In genomic region chr18:34976534-34976898, GRCh38 we compare ENCODE assay signal across 8 cellular contexts.
DNase-seq lines count a peak whose midpoint lies in the region; TF ChIP-seq lines count a peak whose summit lies in the region.

No MANE protein-coding gene starts in this region.

- peak overlapping the region; percentile 98 for H2AFZ ChIP-seq in neuronal stem cell (ENCODE audit: low read length)

- DNase-seq in CD4-positive, alpha-beta memory T cell: no peak
- DNase-seq in neuronal stem cell (ENCODE audit: low spot score) (no peak), ACHN (no peak), NCI-H510A treated with DMSO at 0.1 percent for 48 hours (lab: John Stamatoyannopoulos, UW) (no peak), erythroblast (lab: John Stamatoyannopoulos, UW) (no peak)
- DNase-seq in stimulated activated CD4-positive, alpha-beta T cell treated with anti-CD3 and anti-CD28 coated beads, Interleukin-4, amount 100 ng/mL, for 4 hours: no peak

- in situ Hi-C loops in ACHN (cut with HindIII; ENCODE audit: low pct_ligation_motif_present, low pct_unique_long_range_greater_than_20kb, low sequenced_read_pairs): no loop called here

- H3K79me1 ChIP-seq in neuronal stem cell (ENCODE audit: low read depth, low read length): no peaks in the 10 kb centered on the region

- no peak overlapping the region for H2BK5ac ChIP-seq in neuronal stem cell (ENCODE audit: low read length)

- H3K36me3 Mint-ChIP-seq in CD4-positive, alpha-beta memory T cell: peaks cover 0 to 5% of the 10 kb centered on the region in 2 donors

- CTCF ChIA-PET in CD4-positive, alpha-beta memory T cell (lab: Charles Lee; ENCODE audit: partially characterized antibody): no interaction called here

- H2BK15ac ChIP-seq in neuronal stem cell (ENCODE audit: low read length): no peak overlapping the region

- H3K4me3 ChIP-seq in CD4-positive, alpha-beta memory T cell (ENCODE audit: low read length in 2 of 2): peak overlapping the region in 1 of 2 donors; percentile 60
- H3K4me3 ChIP-seq in HUES6 (ENCODE audit: low read depth, low read length) (peak overlapping the region; percentile 95), duodenal mucosa (ENCODE audit: low read depth in 1 of 2, low read length in 2 of 2) (peak overlapping the region; percentile 89 to 96), neuronal stem cell (ENCODE audit: low read length in 2 of 2) (peak overlapping the region; percentile 61 to 90)

- no peaks in the 10 kb centered on the region for H3K9me3 Mint-ChIP-seq in CD4-positive, alpha-beta memory T cell

- H3K27ac ChIP-seq in CD4-positive, alpha-beta memory T cell (ENCODE audit: low read depth, low read length): no peak overlapping the region
- H3K27ac ChIP-seq in HUES6 (ENCODE audit: low read depth, low read length) (no peak overlapping the region), duodenal mucosa (ENCODE audit: low read depth, low read length) (no peak overlapping the region), neuronal stem cell (replicated peaks; ENCODE audit: low read length) (no peak overlapping the region)

- peak overlapping the region in 4 of 7 donors; percentile 26 to 55 (median 43) for H3K27ac Mint-ChIP-seq in CD4-positive, alpha-beta memory T cell

- H3K14ac ChIP-seq in neuronal stem cell (ENCODE audit: low read length): no peak overlapping the region

- peak overlapping the region; percentile 76 for H3K18ac ChIP-seq in neuronal stem cell (ENCODE audit: low read length)

- H2BK12ac ChIP-seq in neuronal stem cell (ENCODE audit: low read length): no peak overlapping the region

- POLR2A ChIA-PET in CD4-positive, alpha-beta memory T cell (lab: Charles Lee; ENCODE audit: partially characterized antibody): interaction anchor here (0.8 to 3.2 kb wide), 2 partner anchors 65 to 70 kb away, joined by 3 to 23 read pairs; partner anchors contain the start of gene MAPRE2

- no peaks in the 10 kb centered on the region for H3K36me3 ChIP-seq in CD4-positive, alpha-beta memory T cell (ENCODE audit: insufficient read depth, low read length)
- H3K36me3 ChIP-seq in HUES6 (ENCODE audit: control insufficient read depth, insufficient read depth, low read length) (no peaks in the 10 kb centered on the region), duodenal mucosa (ENCODE audit: control insufficient read depth in 1 of 2, insufficient read depth in 2 of 2, low read length in 2 of 2) (no peaks in the 10 kb centered on the region), neuronal stem cell (replicated peaks in 1 of 2; ENCODE audit: control insufficient read depth in 2 of 2, insufficient read depth in 2 of 2, low read length in 2 of 2) (no peaks in the 10 kb centered on the region)

- H4K91ac ChIP-seq in neuronal stem cell (ENCODE audit: low read depth, low read length, poor library complexity): no peak overlapping the region

- H2BK120ac ChIP-seq in neuronal stem cell (ENCODE audit: low read depth, low read length): no peak overlapping the region

- H3K23ac ChIP-seq in neuronal stem cell (ENCODE audit: low read depth, low read length, poor library complexity): no peak overlapping the region

- H3K4me2 ChIP-seq in neuronal stem cell (ENCODE audit: insufficient read depth, low read length, poor library complexity, severe bottlenecking): peak overlapping the region; percentile 99

- peaks cover 10 to 12% of the 10 kb centered on the region in 2 donors for H3K27me3 Mint-ChIP-seq in CD4-positive, alpha-beta memory T cell

- intact Hi-C loops in CD4-positive, alpha-beta memory T cell (cut with micrococcal nuclease): loop anchor here (2.0 to 10.0 kb wide), 5 partner anchors 314 to 1158 kb away; partner anchors contain the start of genes INO80C, RMP24, ZNF24 and ZSCAN30

- no peak for TF ChIP-seq POLR2A in erythroblast (IDR thresholded peaks at IDR 0.05; ENCODE audit: low read length)

- H3K9ac ChIP-seq in HUES6 (ENCODE audit: low read length): no peak overlapping the region
- H3K9ac ChIP-seq in duodenal mucosa (ENCODE audit: low read depth in 1 of 2, low read length in 2 of 2): peak overlapping the region in 1 of 2 donors; percentile 41
- peak overlapping the region; percentile 53 for H3K9ac ChIP-seq in neuronal stem cell (ENCODE audit: low read depth, low read length, poor library complexity)

- peaks cover 15 to 30% (median 19%) of the 10 kb centered on the region in 4 donors for H3K4me1 Mint-ChIP-seq in CD4-positive, alpha-beta memory T cell

- H3K4me3 Mint-ChIP-seq in CD4-positive, alpha-beta memory T cell: peak overlapping the region; percentile 83 to 97 (median 94)

- H4K8ac ChIP-seq in neuronal stem cell (ENCODE audit: low read depth, low read length): no peak overlapping the region

- H3K27me3 ChIP-seq in CD4-positive, alpha-beta memory T cell (ENCODE audit: insufficient read depth, low read length): peaks cover 9% of the 10 kb centered on the region
- H3K27me3 ChIP-seq in HUES6 (ENCODE audit: control insufficient read depth, insufficient read depth, low read length): peaks cover 85% of the 10 kb centered on the region
- H3K27me3 ChIP-seq in duodenal mucosa (ENCODE audit: control insufficient read depth in 1 of 2, insufficient read depth in 2 of 2, low read length in 2 of 2): peaks cover 0 to 3% of the 10 kb centered on the region in 2 donors
- H3K27me3 ChIP-seq in neuronal stem cell (ENCODE audit: control insufficient read depth in 3 of 3, insufficient read depth in 3 of 3, low read depth in 1 of 3, low read length in 3 of 3): peaks cover 15 to 41% (median 32%) of the 10 kb centered on the region in 3 experiments

- no peaks in the 10 kb centered on the region for H3K9me3 ChIP-seq in CD4-positive, alpha-beta memory T cell (ENCODE audit: control insufficient read depth in 1 of 2, low read length in 2 of 2)
- H3K9me3 ChIP-seq in HUES6 (ENCODE audit: control insufficient read depth, insufficient read depth, low read depth, low read length): no peaks in the 10 kb centered on the region
- H3K9me3 ChIP-seq in duodenal mucosa (ENCODE audit: control insufficient read depth in 1 of 2, low read length in 2 of 2): no peaks in the 10 kb centered on the region
- H3K9me3 ChIP-seq in neuronal stem cell (replicated peaks in 1 of 2; ENCODE audit: control insufficient read depth in 2 of 2, insufficient read depth in 1 of 2, low read depth in 1 of 2, low read length in 2 of 2): no peaks in the 10 kb centered on the region

- no CpG with 5 or more reads among the region's 19 CpGs for WGBS in neuronal stem cell (ENCODE audit: extremely low coverage in 2 of 2, insufficient read length in 2 of 2, insufficient replicate concordance in 1 of 2), 2 donors

- H3K4ac ChIP-seq in neuronal stem cell (ENCODE audit: low read length): no peak overlapping the region

- H3K4me1 ChIP-seq in CD4-positive, alpha-beta memory T cell (ENCODE audit: insufficient read depth, low read length): peaks cover 14% of the 10 kb centered on the region
- H3K4me1 ChIP-seq in HUES6 (ENCODE audit: control insufficient read depth, insufficient read depth, low read length): 0 out of 2 replicates have a peak, but pooled peaks cover 24% of the 10 kb centered on the region
- peaks cover 15 to 23% of the 10 kb centered on the region in 2 donors for H3K4me1 ChIP-seq in duodenal mucosa (ENCODE audit: control insufficient read depth in 1 of 2, insufficient read depth in 2 of 2, low read length in 2 of 2)
- peaks cover 2 to 12% of the 10 kb centered on the region in 2 donors for H3K4me1 ChIP-seq in neuronal stem cell (ENCODE audit: control insufficient read depth in 2 of 2, insufficient read depth in 1 of 2, low read depth in 1 of 2, low read length in 2 of 2)

- H2AK5ac ChIP-seq in neuronal stem cell (ENCODE audit: low read depth, low read length): no peak overlapping the region
